ENCODE assay signal across 24 cellular contexts in the genomic region with DNA sequence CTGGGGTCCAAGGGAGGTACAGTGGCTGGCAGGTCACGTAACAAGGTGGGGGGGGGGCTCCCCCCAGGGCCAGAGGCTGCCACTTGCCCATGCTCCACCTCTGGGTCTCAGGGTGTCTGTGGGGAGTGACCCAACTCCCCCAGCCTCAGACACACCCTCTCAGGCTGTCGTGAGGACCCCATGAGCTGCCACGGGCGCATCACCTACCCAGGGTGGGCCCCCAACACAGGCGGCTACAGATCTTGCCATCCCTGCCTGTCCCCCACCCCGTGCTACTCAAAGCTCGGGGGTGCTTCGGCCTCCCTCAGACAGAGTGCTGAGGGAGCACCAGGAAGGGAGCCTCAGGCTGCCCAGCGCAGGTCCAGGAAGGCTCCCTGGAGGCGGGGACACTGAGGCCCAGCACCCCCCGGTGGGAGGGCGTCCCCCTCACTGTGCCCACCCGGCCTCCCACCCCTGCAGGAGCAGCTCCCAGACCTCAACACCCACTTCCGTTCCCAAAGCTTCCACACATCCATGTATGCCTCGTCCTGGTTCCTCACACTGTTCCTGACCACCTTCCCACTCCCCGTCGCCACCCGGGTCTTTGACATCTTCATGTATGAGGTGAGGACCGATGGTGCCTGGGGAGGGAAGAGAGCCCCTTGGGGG. TPM values are rescaled to one million over a fixed set of nuclear protein-coding genes. Genes with fewer than 3 reads are reported as not detected.
"Had no signal": no experiment of that assay in that cellular context is flagged by ENCODE, and none has a peak within 500 bp of the region (broad histone marks: within the 10 kb centered on the region; RNA-seq: fewer than 3 reads in every experiment).

No MANE protein-coding gene starts in this region.

- H3K9me3 Mint-ChIP-seq: activated CD4-positive, alpha-beta memory T cell treated with anti-CD3 and anti-CD28 coated beads, Interleukin-2, amount 10 ng/mL, durations not matched to agents 7 days and 5 days; activated naive CD8-positive, alpha-beta T cell treated with anti-CD3 and anti-CD28 coated beads, Interleukin-2, amount 10 ng/mL, durations not matched to agents 7 days and 5 days; activated T-helper 2 cell treated with anti-CD3 and anti-CD28 coated beads, Interferon-gamma antibody, Interleukin-2, Interleukin-4, amounts not matched to agents 10 μg/mL and 5 μg/mL and 100 μg/mL, durations not matched to agents 14 hours and 24 hours and 36 hours; central memory CD8-positive, alpha-beta T cell; nephron progenitor cell; stimulated activated naive CD8-positive, alpha-beta T cell treated with anti-CD3 and anti-CD28 coated beads, Interleukin-15, Interleukin-2, amounts not matched to agents 100 ng/mL and 50 ng/mL, for 24 hours; type B pancreatic cell had no signal

- DNase-seq: activated CD4-positive, alpha-beta memory T cell treated with anti-CD3 and anti-CD28 coated beads, Interleukin-2, amount 10 ng/mL, durations not matched to agents 7 days and 5 days; activated CD4-positive, alpha-beta T cell treated with anti-CD3 and anti-CD28 coated beads for 48 hours; activated CD4-positive, CD25-positive, alpha-beta regulatory T cell; activated CD8-positive, alpha-beta memory T cell treated with anti-CD3 and anti-CD28 coated beads, Interleukin-2, amount 10 ng/mL, durations not matched to agents 7 days and 5 days; activated naive CD4-positive, alpha-beta T cell treated with Interleukin-2 at 50 U/mL for 16 hours; activated naive CD8-positive, alpha-beta T cell treated with anti-CD3 and anti-CD28 coated beads, Interleukin-2, amount 10 ng/mL, durations not matched to agents 7 days and 5 days; activated T-cell treated with anti-CD3 and anti-CD28 coated beads, Interleukin-2, amount 50 U/mL, for 1 hour; body of pancreas; effector CD8-positive, alpha-beta T cell; esophagus squamous epithelium; left cardiac atrium; midbrain; nephron progenitor cell; T1000 had no signal

- H3K27ac Mint-ChIP-seq: activated CD4-positive, alpha-beta memory T cell treated with anti-CD3 and anti-CD28 coated beads, Interleukin-2, amount 10 ng/mL, durations not matched to agents 7 days and 5 days; activated CD8-positive, alpha-beta memory T cell treated with anti-CD3 and anti-CD28 coated beads, Interleukin-2, amount 10 ng/mL, durations not matched to agents 7 days and 5 days; activated naive CD8-positive, alpha-beta T cell treated with anti-CD3 and anti-CD28 coated beads, Interleukin-2, amount 10 ng/mL, durations not matched to agents 7 days and 5 days; activated T-helper 2 cell treated with anti-CD3 and anti-CD28 coated beads, Interferon-gamma antibody, Interleukin-2, Interleukin-4, amounts not matched to agents 10 μg/mL and 5 μg/mL and 100 μg/mL, durations not matched to agents 14 hours and 24 hours and 36 hours; nephron progenitor cell; stimulated activated naive CD8-positive, alpha-beta T cell treated with anti-CD3 and anti-CD28 coated beads, Interleukin-15, Interleukin-2, amounts not matched to agents 100 ng/mL and 50 ng/mL, for 24 hours; type B pancreatic cell had no signal

- H3K27ac ChIP-seq: body of pancreas, esophagus squamous epithelium, prostate gland, skin epidermis, testis had no signal

- ATAC-seq: activated CD8-positive, alpha-beta memory T cell treated with anti-CD3 and anti-CD28 coated beads, Interleukin-2, amount 10 ng/mL, durations not matched to agents 7 days and 5 days; body of pancreas had no signal

- H3K4me3 Mint-ChIP-seq: activated CD4-positive, alpha-beta memory T cell treated with anti-CD3 and anti-CD28 coated beads, Interleukin-2, amount 10 ng/mL, durations not matched to agents 7 days and 5 days; activated CD8-positive, alpha-beta memory T cell treated with anti-CD3 and anti-CD28 coated beads, Interleukin-2, amount 10 ng/mL, durations not matched to agents 7 days and 5 days; activated naive CD8-positive, alpha-beta T cell treated with anti-CD3 and anti-CD28 coated beads, Interleukin-2, amount 10 ng/mL, durations not matched to agents 7 days and 5 days; central memory CD8-positive, alpha-beta T cell; nephron progenitor cell; stimulated activated naive CD8-positive, alpha-beta T cell treated with anti-CD3 and anti-CD28 coated beads, Interleukin-15, Interleukin-2, amounts not matched to agents 100 ng/mL and 50 ng/mL, for 24 hours; type B pancreatic cell had no signal

- H3K4me3 ChIP-seq: body of pancreas, esophagus squamous epithelium, lung, prostate gland, skin epidermis, testis had no signal

- H3K36me3 Mint-ChIP-seq: activated CD8-positive, alpha-beta memory T cell treated with anti-CD3 and anti-CD28 coated beads, Interleukin-2, amount 10 ng/mL, durations not matched to agents 7 days and 5 days; activated naive CD8-positive, alpha-beta T cell treated with anti-CD3 and anti-CD28 coated beads, Interleukin-2, amount 10 ng/mL, durations not matched to agents 7 days and 5 days; type B pancreatic cell had no signal

- H3K27me3 ChIP-seq: body of pancreas, testis had no signal

- H3K4me1 Mint-ChIP-seq: activated CD4-positive, alpha-beta memory T cell treated with anti-CD3 and anti-CD28 coated beads, Interleukin-2, amount 10 ng/mL, durations not matched to agents 7 days and 5 days; activated CD8-positive, alpha-beta memory T cell treated with anti-CD3 and anti-CD28 coated beads, Interleukin-2, amount 10 ng/mL, durations not matched to agents 7 days and 5 days; activated naive CD8-positive, alpha-beta T cell treated with anti-CD3 and anti-CD28 coated beads, Interleukin-2, amount 10 ng/mL, durations not matched to agents 7 days and 5 days had no signal

- H3K27me3 Mint-ChIP-seq: activated CD4-positive, alpha-beta memory T cell treated with anti-CD3 and anti-CD28 coated beads, Interleukin-2, amount 10 ng/mL, durations not matched to agents 7 days and 5 days; activated CD8-positive, alpha-beta memory T cell treated with anti-CD3 and anti-CD28 coated beads, Interleukin-2, amount 10 ng/mL, durations not matched to agents 7 days and 5 days; activated naive CD8-positive, alpha-beta T cell treated with anti-CD3 and anti-CD28 coated beads, Interleukin-2, amount 10 ng/mL, durations not matched to agents 7 days and 5 days; stimulated activated naive CD8-positive, alpha-beta T cell treated with anti-CD3 and anti-CD28 coated beads, Interleukin-15, Interleukin-2, amounts not matched to agents 100 ng/mL and 50 ng/mL, for 24 hours had no signal

RNA-seq across cellular contexts. Expression of a gene that starts 23.1 kb away (rescaled TPM):
- total RNA-seq: endothelial cell of umbilical vein had no signal

RNA-seq across cellular contexts. Expression of a gene that starts 37.2 kb away (rescaled TPM):
- total RNA-seq: activated CD4-positive, alpha-beta memory T cell treated with anti-CD3 and anti-CD28 coated beads, Interleukin-2, amount 10 ng/mL, durations not matched to agents 7 days and 5 days; activated CD8-positive, alpha-beta memory T cell treated with anti-CD3 and anti-CD28 coated beads, Interleukin-2, amount 10 ng/mL, durations not matched to agents 7 days and 5 days; activated naive CD8-positive, alpha-beta T cell treated with anti-CD3 and anti-CD28 coated beads, Interleukin-2, amount 10 ng/mL, durations not matched to agents 7 days and 5 days; activated T-helper 2 cell treated with anti-CD3 and anti-CD28 coated beads, Interferon-gamma antibody, Interleukin-2, Interleukin-4, amounts not matched to agents 10 μg/mL and 5 μg/mL and 100 μg/mL, durations not matched to agents 14 hours and 24 hours and 36 hours; T-helper 1 cell treated with Interleukin-12 subunit alpha and Interleukin-12 subunit beta and Interleukin-4 antibody, amounts not matched to agents 30 ng/mL and 1 ng/mL, for 36 hours had no signal
